25 cellular contexts compared by ENCODE assay signal in genomic region chr6:66935612-66936011, GRCh38.
"Had no signal": no experiment of that assay in that cellular context is flagged by ENCODE, and none has a peak within 500 bp of the region (broad histone marks: within the 10 kb centered on the region; RNA-seq: fewer than 3 reads in every experiment).

No MANE protein-coding gene starts in this region.

- H3K4me3 ChIP-seq: colonic mucosa, coronary artery, dorsolateral prefrontal cortex, esophagus muscularis mucosa, esophagus squamous epithelium, gastrocnemius medialis, gastroesophageal sphincter, heart left ventricle, heart right ventricle had no signal

- H3K36me3 ChIP-seq: colonic mucosa, esophagus muscularis mucosa, esophagus squamous epithelium, gastrocnemius medialis, gastroesophageal sphincter, heart left ventricle, heart right ventricle had no signal

- H3K4me1 Mint-ChIP-seq: endodermal cell had no signal

- H3K4me3 Mint-ChIP-seq: dendritic cell treated with granulocyte-macrophage colony-stimulating factor and Interleukin-4, amounts not matched to agents 40 ng/mL and 50 ng/mL, for 4 days; effector memory CD8-positive, alpha-beta T cell; endodermal cell had no signal

- H3K27ac ChIP-seq: colonic mucosa, coronary artery, dorsolateral prefrontal cortex, epithelial cell of prostate, esophagus muscularis mucosa, esophagus squamous epithelium, foreskin keratinocyte, gastrocnemius medialis, gastroesophageal sphincter, heart left ventricle, heart right ventricle had no signal

- H3K27ac Mint-ChIP-seq: dendritic cell treated with granulocyte-macrophage colony-stimulating factor and Interleukin-4, amounts not matched to agents 40 ng/mL and 50 ng/mL, for 4 days; effector memory CD8-positive, alpha-beta T cell; endodermal cell had no signal

- H3K9me3 ChIP-seq: colonic mucosa, esophagus muscularis mucosa, gastrocnemius medialis, gastroesophageal sphincter had no signal

- H3K27me3 Mint-ChIP-seq: dendritic cell treated with granulocyte-macrophage colony-stimulating factor and Interleukin-4, amounts not matched to agents 40 ng/mL and 50 ng/mL, for 4 days; effector memory CD8-positive, alpha-beta T cell had no signal

- DNase-seq: cerebellar nuclear complex; colonic mucosa; cortex of kidney; dermis blood vessel endothelial cell; dorsolateral prefrontal cortex; effector CD4-positive, alpha-beta T cell; effector CD8-positive, alpha-beta T cell; effector memory CD4-positive, alpha-beta T cell; effector memory CD8-positive, alpha-beta T cell; endodermal cell; erythroblast; esophagus squamous epithelium; foreskin fibroblast; foreskin keratinocyte; foreskin melanocyte; gastrocnemius medialis; glutamatergic neuron; head of caudate nucleus; heart left ventricle; heart right ventricle had no signal

- H3K27me3 ChIP-seq: colonic mucosa, esophagus muscularis mucosa, esophagus squamous epithelium, foreskin keratinocyte, gastrocnemius medialis, gastroesophageal sphincter, heart left ventricle, heart right ventricle had no signal

- H3K4me1 ChIP-seq: colonic mucosa, esophagus muscularis mucosa, esophagus squamous epithelium, gastrocnemius medialis, gastroesophageal sphincter, heart left ventricle, heart right ventricle had no signal
